ENCODE assay signal across 8 cellular contexts in genomic region chr11:34266090-34266912, GRCh38.
DNase-seq lines count a peak whose midpoint lies in the region; ATAC-seq and TF ChIP-seq lines count a peak whose summit lies in the region.

No MANE protein-coding gene starts in this region.

- peaks cover 13% of the 10 kb centered on the region for H3K27me3 Mint-ChIP-seq in dendritic cell treated with granulocyte-macrophage colony-stimulating factor and Interleukin-4, amounts not matched to agents 40 ng/mL and 50 ng/mL, for 4 days
- H3K27me3 Mint-ChIP-seq in neural progenitor cell (ENCODE audit: insufficient read depth, low read depth): peaks cover 10% of the 10 kb centered on the region

- no peaks in the 10 kb centered on the region for H3K79me2 ChIP-seq in neural progenitor cell (ENCODE audit: low read depth)

- peaks cover 35 to 76% (median 50%) of the 10 kb centered on the region in 10 experiments for H3K4me1 ChIP-seq in BLaER1 treated with 17β-estradiol and CSF1 and Interleukin-3, amounts not matched to agents 10 nM and 100 nM
- H3K4me1 ChIP-seq in neural progenitor cell: peaks cover 20% of the 10 kb centered on the region

- H3K27me3 ChIP-seq in BLaER1 treated with 17β-estradiol and CSF1 and Interleukin-3, amounts not matched to agents 10 nM and 100 nM: peaks cover 0 to 18% (median 0%) of the 10 kb centered on the region in 11 experiments; a peak in 2 of 22 replicates
- H3K27me3 ChIP-seq in neural progenitor cell: no peaks in the 10 kb centered on the region

- H3K9me3 Mint-ChIP-seq in dendritic cell treated with granulocyte-macrophage colony-stimulating factor and Interleukin-4, amounts not matched to agents 40 ng/mL and 50 ng/mL, for 4 days: no peaks in the 10 kb centered on the region
- no peaks in the 10 kb centered on the region for H3K9me3 Mint-ChIP-seq in neural progenitor cell

- intact Hi-C loops in dendritic cell treated with granulocyte-macrophage colony-stimulating factor and Interleukin-4, amounts not matched to agents 40 ng/mL and 50 ng/mL, for 4 days (cut with micrococcal nuclease): no loop called here

- peak overlapping the region; percentile 44 for H3K27ac Mint-ChIP-seq in dendritic cell treated with granulocyte-macrophage colony-stimulating factor and Interleukin-4, amounts not matched to agents 40 ng/mL and 50 ng/mL, for 4 days
- peak overlapping the region; percentile 72 for H3K27ac Mint-ChIP-seq in neural progenitor cell

- H3K4me3 ChIP-seq in BLaER1 treated with 17β-estradiol and CSF1 and Interleukin-3, amounts not matched to agents 10 nM and 100 nM: no peak overlapping the region
- H3K4me3 ChIP-seq in neural progenitor cell: no peak overlapping the region

- H3K4me3 Mint-ChIP-seq in dendritic cell treated with granulocyte-macrophage colony-stimulating factor and Interleukin-4, amounts not matched to agents 40 ng/mL and 50 ng/mL, for 4 days: no peak overlapping the region
- H3K4me3 Mint-ChIP-seq in neural progenitor cell: no peak overlapping the region

- no peaks in the 10 kb centered on the region for H3K36me3 Mint-ChIP-seq in dendritic cell treated with granulocyte-macrophage colony-stimulating factor and Interleukin-4, amounts not matched to agents 40 ng/mL and 50 ng/mL, for 4 days (ENCODE audit: low read depth)
- no peaks in the 10 kb centered on the region for H3K36me3 Mint-ChIP-seq in neural progenitor cell

- H2AFZ ChIP-seq in neural progenitor cell (replicated peaks): peak overlapping the region; percentile 26

- no peak for TF ChIP-seq CTCF in neural progenitor cell (IDR thresholded peaks at IDR 0.05)

- DNase-seq in NOMO-1 treated with DMSO at 0.1 percent for 48 hours (lab: John Stamatoyannopoulos, UW; ENCODE audit: unreplicated experiment) (peak; percentile 43), neural progenitor cell (ENCODE audit: low spot score) (no peak), NCI-H2081 treated with DMSO at 0.1 percent for 48 hours (lab: John Stamatoyannopoulos, UW) (no peak), cerebellar nuclear complex (lab: John Stamatoyannopoulos, UW) (no peak)
- no peak for DNase-seq in stimulated activated CD4-positive, alpha-beta T cell treated with anti-CD3 and anti-CD28 coated beads, Interleukin-1b, Interleukin-23, amount 100 ng/mL, for 48 hours

- H3K4me2 ChIP-seq in BLaER1 treated with 17β-estradiol and CSF1 and Interleukin-3, amounts not matched to agents 10 nM and 100 nM: peak overlapping the region; percentile 30 to 88 (median 63)
- no peak overlapping the region for H3K4me2 ChIP-seq in neural progenitor cell

- H3K9ac ChIP-seq in BLaER1 treated with 17β-estradiol and CSF1 and Interleukin-3, amounts not matched to agents 10 nM and 100 nM: peak overlapping the region in 6 of 11 experiments; percentile 5 to 39 (median 23); a peak in 3 of 22 replicates
- no peak overlapping the region for H3K9ac ChIP-seq in neural progenitor cell

- H3F3A ChIP-seq in neural progenitor cell (ENCODE audit: low read depth): peaks cover 6% of the 10 kb centered on the region

- peaks cover 43% of the 10 kb centered on the region for H3K4me1 Mint-ChIP-seq in dendritic cell treated with granulocyte-macrophage colony-stimulating factor and Interleukin-4, amounts not matched to agents 40 ng/mL and 50 ng/mL, for 4 days (ENCODE audit: low read depth)
- peaks cover 58% of the 10 kb centered on the region for H3K4me1 Mint-ChIP-seq in neural progenitor cell

- H3K36me3 ChIP-seq in BLaER1 treated with 17β-estradiol and CSF1 and Interleukin-3, amounts not matched to agents 10 nM and 100 nM: no peaks in the 10 kb centered on the region
- H3K36me3 ChIP-seq in neural progenitor cell: no peaks in the 10 kb centered on the region

- H3K27ac ChIP-seq in BLaER1 treated with 17β-estradiol and CSF1 and Interleukin-3, amounts not matched to agents 10 nM and 100 nM: peak overlapping the region in 5 of 11 experiments; percentile 5 to 55 (median 33); a peak in 6 of 22 replicates
- no peak overlapping the region for H3K27ac ChIP-seq in neural progenitor cell

- H4K20me1 ChIP-seq in BLaER1 treated with 17β-estradiol and CSF1 and Interleukin-3, amounts not matched to agents 10 nM and 100 nM: peaks cover 0 to 26% (median 0%) of the 10 kb centered on the region in 11 experiments; a peak in 5 of 22 replicates
- H4K20me1 ChIP-seq in neural progenitor cell (ENCODE audit: low read depth): no peaks in the 10 kb centered on the region

- H3K9me3 ChIP-seq in BLaER1 treated with 17β-estradiol and CSF1 and Interleukin-3, amounts not matched to agents 10 nM and 100 nM (replicated peaks in 1 of 11): no peaks in the 10 kb centered on the region
- no peaks in the 10 kb centered on the region for H3K9me3 ChIP-seq in neural progenitor cell (ENCODE audit: low read depth)

- ATAC-seq in HG02970 (IDR thresholded peaks at IDR 0.05; ENCODE audit: low FRiP score, unreplicated experiment): no peak
